Comparison of ENCODE assay signal across 20 cellular contexts in genomic region chr14:32763673-32764072, GRCh38.
DNase-seq lines count a peak whose midpoint lies in the region; ATAC-seq and TF ChIP-seq lines count a peak whose summit lies in the region.
"Had no signal": no experiment of that assay in that cellular context is flagged by ENCODE, and none has a peak within 500 bp of the region (broad histone marks: within the 10 kb centered on the region; RNA-seq: fewer than 3 reads in every experiment).

No MANE protein-coding gene starts in this region.

- no peaks in the 10 kb centered on the region for H3K9me2 ChIP-seq in SK-N-SH

- no peak for ATAC-seq in SK-N-SH treated with all-trans-retinoic acid at 6 μM for 48 hours
- no peak for ATAC-seq in GM21723 (IDR thresholded peaks at IDR 0.05; ENCODE audit: unreplicated experiment)
- no peak for ATAC-seq in CD8-positive, alpha-beta T cell
- ATAC-seq: GM12878, GM23338, HCT116 had no signal

- peak overlapping the region; percentile 34 for H3K4me2 ChIP-seq in SK-N-SH
- H3K4me2 ChIP-seq in skeletal muscle satellite cell (ENCODE audit: low read length) = peak overlapping the region; percentile 10
- H3K4me2 ChIP-seq: BLaER1, GM23338 had no signal

- TF ChIP-seq CTCF in SK-N-SH (IDR thresholded peaks at IDR 0.05) (no peak), chondrocyte (IDR thresholded peaks at IDR 0.05) (no peak)
- no peak for TF ChIP-seq CTCF in CD8-positive, alpha-beta T cell (IDR thresholded peaks at IDR 0.05)

- POLR2A ChIA-PET in SK-N-SH (lab: Yijun Ruan, JAX) = no interaction called here
- POLR2A ChIA-PET in activated CD4-positive, alpha-beta T cell treated with anti-CD3 and anti-CD28 coated beads, Interleukin-2, amount 10 ng/mL, durations not matched to agents 7 days and 5 days (lab: Charles Lee) = no interaction called here
- POLR2A ChIA-PET in CD8-positive, alpha-beta T cell (lab: Charles Lee) = no interaction called here

- TF ChIP-seq RAD21 in SK-N-SH (IDR thresholded peaks at IDR 0.05; ENCODE audit: low read length) = no peak

- no peaks in the 10 kb centered on the region for H3K27me3 ChIP-seq in SK-N-SH (ENCODE audit: insufficient read depth)
- no peaks in the 10 kb centered on the region for H3K27me3 ChIP-seq in ACC112 (ENCODE audit: insufficient read depth, low read length)
- H3K27me3 ChIP-seq in skeletal muscle satellite cell (ENCODE audit: control insufficient read depth, insufficient read depth, low read length) = no peaks in the 10 kb centered on the region
- H3K27me3 ChIP-seq in CD8-positive, alpha-beta T cell (ENCODE audit: insufficient read depth, low read length) = no peaks in the 10 kb centered on the region
- H3K27me3 ChIP-seq: BLaER1 had no signal

- WGBS in SK-N-SH (ENCODE audit: low lambda C conversion rate) = 77% methylated on average over 1 of the region's 1 CpG

- no peaks in the 10 kb centered on the region for H3K79me2 ChIP-seq in SK-N-SH (ENCODE audit: insufficient read depth)
- no peaks in the 10 kb centered on the region for H3K79me2 ChIP-seq in ACC112 (ENCODE audit: control insufficient read depth, insufficient read depth, low read length, unreplicated experiment)

- H3K36me3 Mint-ChIP-seq in chondrocyte (ENCODE audit: low read depth) = no peaks in the 10 kb centered on the region
- no peaks in the 10 kb centered on the region for H3K36me3 Mint-ChIP-seq in activated CD4-positive, alpha-beta T cell treated with anti-CD3 and anti-CD28 coated beads, Interleukin-2, amount 10 ng/mL, durations not matched to agents 7 days and 5 days (ENCODE audit: low read depth)
- H3K36me3 Mint-ChIP-seq in CD8-positive, alpha-beta T cell = no peaks in the 10 kb centered on the region

- H3K36me3 ChIP-seq in SK-N-SH (replicated peaks in 1 of 2; ENCODE audit: control insufficient read depth in 1 of 2, insufficient read depth in 2 of 2, low read length in 1 of 2) = peaks cover 0 to 3% of the 10 kb centered on the region in 2 experiments
- no peaks in the 10 kb centered on the region for H3K36me3 ChIP-seq in ACC112 (ENCODE audit: insufficient read depth, low read length)
- H3K36me3 ChIP-seq in skeletal muscle satellite cell (ENCODE audit: insufficient read depth, low read length) = no peaks in the 10 kb centered on the region
- H3K36me3 ChIP-seq in CD8-positive, alpha-beta T cell (ENCODE audit: insufficient read depth, low read length) = no peaks in the 10 kb centered on the region
- H3K36me3 ChIP-seq: BLaER1 had no signal

- TF ChIP-seq EP300 in SK-N-SH (IDR thresholded peaks at IDR 0.05; ENCODE audit: borderline replicate concordance in 1 of 2, low read depth in 1 of 2, low read length in 1 of 2) = no peak

- no peak overlapping the region for H3K4me3 Mint-ChIP-seq in chondrocyte (ENCODE audit: unreplicated experiment)
- H3K4me3 Mint-ChIP-seq in activated CD4-positive, alpha-beta T cell treated with anti-CD3 and anti-CD28 coated beads, Interleukin-2, amount 10 ng/mL, durations not matched to agents 7 days and 5 days = no peak overlapping the region
- no peak overlapping the region for H3K4me3 Mint-ChIP-seq in CD8-positive, alpha-beta T cell
- H3K4me3 Mint-ChIP-seq: B cell; CD4-positive, alpha-beta T cell; GM23338; H9 had no signal

- peaks cover 34% of the 10 kb centered on the region for H3F3A ChIP-seq in SK-N-SH (replicated peaks; ENCODE audit: insufficient read depth)

- H3K27ac Mint-ChIP-seq in chondrocyte (ENCODE audit: unreplicated experiment) = peak overlapping the region; percentile 68
- H3K27ac Mint-ChIP-seq in activated CD4-positive, alpha-beta T cell treated with anti-CD3 and anti-CD28 coated beads, Interleukin-2, amount 10 ng/mL, durations not matched to agents 7 days and 5 days = no peak overlapping the region
- H3K27ac Mint-ChIP-seq in CD8-positive, alpha-beta T cell = no peak overlapping the region
- H3K27ac Mint-ChIP-seq: B cell; CD4-positive, alpha-beta T cell; GM23338; H9 had no signal

- intact Hi-C loops in CD8-positive, alpha-beta T cell (cut with DNase I, micrococcal nuclease) = no loop called here

- H3K9me3 Mint-ChIP-seq in chondrocyte (ENCODE audit: low read depth) = peaks cover 4% of the 10 kb centered on the region
- no peaks in the 10 kb centered on the region for H3K9me3 Mint-ChIP-seq in activated CD4-positive, alpha-beta T cell treated with anti-CD3 and anti-CD28 coated beads, Interleukin-2, amount 10 ng/mL, durations not matched to agents 7 days and 5 days
- H3K9me3 Mint-ChIP-seq in CD8-positive, alpha-beta T cell = peaks cover 2% of the 10 kb centered on the region
- H3K9me3 Mint-ChIP-seq: CD4-positive, alpha-beta T cell; GM23338; H9 had no signal

- peaks cover 46% of the 10 kb centered on the region for H3K4me1 Mint-ChIP-seq in chondrocyte (ENCODE audit: low read depth)
- H3K4me1 Mint-ChIP-seq in activated CD4-positive, alpha-beta T cell treated with anti-CD3 and anti-CD28 coated beads, Interleukin-2, amount 10 ng/mL, durations not matched to agents 7 days and 5 days = no peaks in the 10 kb centered on the region
- no peaks in the 10 kb centered on the region for H3K4me1 Mint-ChIP-seq in CD8-positive, alpha-beta T cell (ENCODE audit: low read depth)
- H3K4me1 Mint-ChIP-seq: B cell, GM23338, H9 had no signal

- H3K27ac ChIP-seq in SK-N-SH (ENCODE audit: low read depth in 2 of 2, low read length in 1 of 2) = peak overlapping the region in 1 of 2 experiments; percentile 87; a peak in 2 of 4 replicates
- H3K27ac ChIP-seq in ACC112 (ENCODE audit: low read depth, low read length) = peak overlapping the region; percentile 84
- H3K27ac ChIP-seq in CD8-positive, alpha-beta T cell (ENCODE audit: low read depth, low read length) = no peak overlapping the region
- H3K27ac ChIP-seq: 22Rv1, BLaER1, C4-2B had no signal

- no peak for DNase-seq in SK-N-SH
- no peak for DNase-seq in chondrocyte (ENCODE audit: low spot score)
- no peak for DNase-seq in activated CD4-positive, alpha-beta T cell treated with anti-CD3 and anti-CD28 coated beads, Interleukin-2, amount 10 ng/mL, durations not matched to agents 7 days and 5 days
- no peak for DNase-seq in CD8-positive, alpha-beta T cell
- DNase-seq: CD4-positive, alpha-beta T cell; DMS 273 treated with DMSO at 0.1 percent for 48 hours; DMS79; GDM1; H9 had no signal

- H3K9ac ChIP-seq in SK-N-SH (peak overlapping the region; percentile 26; the same call in 1 of the 2 replicates), skeletal muscle satellite cell (ENCODE audit: low read depth, low read length) (peak overlapping the region; percentile 35)
- H3K9ac ChIP-seq: BLaER1 had no signal

- no peaks in the 10 kb centered on the region for H3K27me3 Mint-ChIP-seq in chondrocyte (ENCODE audit: low read depth)
- no peaks in the 10 kb centered on the region for H3K27me3 Mint-ChIP-seq in activated CD4-positive, alpha-beta T cell treated with anti-CD3 and anti-CD28 coated beads, Interleukin-2, amount 10 ng/mL, durations not matched to agents 7 days and 5 days
- no peaks in the 10 kb centered on the region for H3K27me3 Mint-ChIP-seq in CD8-positive, alpha-beta T cell (ENCODE audit: low read depth)
- H3K27me3 Mint-ChIP-seq: B cell; CD4-positive, alpha-beta T cell had no signal

- H3K4me3 ChIP-seq in SK-N-SH (ENCODE audit: low read depth in 2 of 2, low read length in 1 of 2) (no peak overlapping the region), ACC112 (ENCODE audit: low read depth, low read length) (no peak overlapping the region; the same call in 1 of the 2 replicates), skeletal muscle satellite cell (ENCODE audit: low read length) (no peak overlapping the region)
- H3K4me3 ChIP-seq in CD8-positive, alpha-beta T cell (ENCODE audit: low read depth, low read length) = no peak overlapping the region
- H3K4me3 ChIP-seq: BLaER1, GM12878, GM23338 had no signal

- CTCF ChIA-PET in SK-N-SH (lab: Yijun Ruan, JAX) = no interaction called here
- CTCF ChIA-PET in activated CD4-positive, alpha-beta T cell treated with anti-CD3 and anti-CD28 coated beads, Interleukin-2, amount 10 ng/mL, durations not matched to agents 7 days and 5 days (lab: Charles Lee) = interaction anchor here (0.8 to 1.2 kb wide), 2 partner anchors 11 to 352 kb away, joined by 3 to 4 read pairs; no protein-coding TSS in a partner anchor
- CTCF ChIA-PET in CD8-positive, alpha-beta T cell (lab: Charles Lee) = no interaction called here

- H3K9me3 ChIP-seq in SK-N-SH (no peaks in the 10 kb centered on the region), skeletal muscle satellite cell (replicated peaks; ENCODE audit: low read length) (no peaks in the 10 kb centered on the region)
- H3K9me3 ChIP-seq in CD8-positive, alpha-beta T cell (ENCODE audit: low read length) = no peaks in the 10 kb centered on the region
- H3K9me3 ChIP-seq: BLaER1 had no signal

- peaks cover 0 to 14% of the 10 kb centered on the region in 2 experiments; a peak in 2 of 4 replicates for H3K4me1 ChIP-seq in SK-N-SH (ENCODE audit: control insufficient read depth in 1 of 2, insufficient read depth in 2 of 2, low read depth in 1 of 2, low read length in 1 of 2)
- H3K4me1 ChIP-seq in ACC112 (ENCODE audit: control insufficient read depth, insufficient read depth, low read length, unreplicated experiment) = peaks cover 43% of the 10 kb centered on the region
- H3K4me1 ChIP-seq in skeletal muscle satellite cell (ENCODE audit: control insufficient read depth, insufficient read depth, low read length) = peaks cover 40% of the 10 kb centered on the region
- no peaks in the 10 kb centered on the region for H3K4me1 ChIP-seq in CD8-positive, alpha-beta T cell (ENCODE audit: insufficient read depth, low read length)
- H3K4me1 ChIP-seq: BLaER1 had no signal

- no peaks in the 10 kb centered on the region for H4K20me1 ChIP-seq in SK-N-SH (ENCODE audit: insufficient read depth)
- H4K20me1 ChIP-seq: BLaER1 had no signal

- H2AFZ ChIP-seq in SK-N-SH (ENCODE audit: low read depth) (no peak overlapping the region), ACC112 (ENCODE audit: low read length, unreplicated experiment) (no peak overlapping the region)
- H2AFZ ChIP-seq: GM23338 had no signal

TF ChIP-seq in SK-N-SH, 30 proteins besides CTCF, POLR2A, EP300 and RAD21 (continues in another document):
- no peak for TF ChIP-seq SMC3 (IDR thresholded peaks at IDR 0.05; ENCODE audit: low read depth, low read length)
- TF ChIP-seq GABPA (IDR thresholded peaks at IDR 0.05; ENCODE audit: low read depth) = no peak
- TF ChIP-seq JUND (IDR thresholded peaks at IDR 0.05) = no peak
- TF ChIP-seq TCF12 (IDR thresholded peaks at IDR 0.05) = no peak
- TF ChIP-seq SIN3A (IDR thresholded peaks at IDR 0.05; ENCODE audit: borderline replicate concordance, low read depth, low read length) = no peak
- no peak for TF ChIP-seq TEAD4 (IDR thresholded peaks at IDR 0.05; ENCODE audit: borderline replicate concordance, insufficient read depth)

TF ChIP-seq in SK-N-SH treated with all-trans-retinoic acid at 6 μM for 48 hours, 23 proteins besides CTCF, POLR2A, EP300 and RAD21 (continues in another document):
- TF ChIP-seq PPARA (CRISPR knock-in tag; IDR thresholded peaks at IDR 0.05; ENCODE audit: borderline replicate concordance) (no peak), GLIS3 (CRISPR knock-in tag; IDR thresholded peaks at IDR 0.05) (no peak), RARB (CRISPR knock-in tag; IDR thresholded peaks at IDR 0.05) (no peak), BACH2 (CRISPR knock-in tag; IDR thresholded peaks at IDR 0.05; ENCODE audit: borderline replicate concordance) (no peak), ESRRG (CRISPR knock-in tag; IDR thresholded peaks at IDR 0.05) (no peak), ZC3H10 (CRISPR knock-in tag; IDR thresholded peaks at IDR 0.05) (no peak), OSR1 (CRISPR knock-in tag; IDR thresholded peaks at IDR 0.05) (no peak), ZNF8 (CRISPR knock-in tag; IDR thresholded peaks at IDR 0.05) (no peak)
